Comparison of ENCODE assay signal across 8 cellular contexts in genomic region chr9:34603610-34604231, GRCh38. TPM values are rescaled to one million over a fixed set of nuclear protein-coding genes. Genes with fewer than 3 reads are reported as not detected.
DNase-seq lines count a peak whose midpoint lies in the region; ATAC-seq lines count a peak whose summit lies in the region.

No MANE protein-coding gene starts in this region.

- no peak overlapping the region for H2BK5ac ChIP-seq in mesendoderm (ENCODE audit: low read length)

- no peaks in the 10 kb centered on the region for H3K9me3 Mint-ChIP-seq in activated CD8-positive, alpha-beta T cell treated with anti-CD3 and anti-CD28 coated beads, Interleukin-2, amount 10 ng/mL, durations not matched to agents 7 days and 5 days (ENCODE audit: insufficient read depth)
- H3K9me3 Mint-ChIP-seq in effector memory CD8-positive, alpha-beta T cell: no peaks in the 10 kb centered on the region

- H4K8ac ChIP-seq in mesendoderm (ENCODE audit: low read depth, low read length): no peak overlapping the region

- no peaks in the 10 kb centered on the region for H3K4me1 ChIP-seq in mesendoderm (ENCODE audit: control insufficient read depth, low read depth, low read length)

- H3K18ac ChIP-seq in mesendoderm (ENCODE audit: low read length): no peak overlapping the region

- H3K4ac ChIP-seq in mesendoderm (ENCODE audit: low read depth, low read length): no peak overlapping the region

- H2BK120ac ChIP-seq in mesendoderm (ENCODE audit: low read depth, low read length): no peak overlapping the region

- no peaks in the 10 kb centered on the region for H3K36me3 Mint-ChIP-seq in activated CD8-positive, alpha-beta T cell treated with anti-CD3 and anti-CD28 coated beads, Interleukin-2, amount 10 ng/mL, durations not matched to agents 7 days and 5 days (ENCODE audit: low read depth)
- no peaks in the 10 kb centered on the region for H3K36me3 Mint-ChIP-seq in effector memory CD8-positive, alpha-beta T cell (ENCODE audit: insufficient read depth)

- H3K4me2 ChIP-seq in mesendoderm (ENCODE audit: low read length): no peak overlapping the region

- POLR2A ChIA-PET in activated CD8-positive, alpha-beta T cell treated with anti-CD3 and anti-CD28 coated beads, Interleukin-2, amount 10 ng/mL, durations not matched to agents 7 days and 5 days (lab: Charles Lee): interaction anchor here (0.6 to 1.6 kb wide), 3 partner anchors 9 to 11 kb away, joined by 3 to 5 read pairs (median 3); no protein-coding TSS in a partner anchor

- H3K4me1 Mint-ChIP-seq in activated CD8-positive, alpha-beta T cell treated with anti-CD3 and anti-CD28 coated beads, Interleukin-2, amount 10 ng/mL, durations not matched to agents 7 days and 5 days (ENCODE audit: low read depth): no peaks in the 10 kb centered on the region
- peaks cover 0 to 2% of the 10 kb centered on the region in 2 donors for H3K4me1 Mint-ChIP-seq in effector memory CD8-positive, alpha-beta T cell (ENCODE audit: low read depth in 2 of 2)

- no peak overlapping the region for H2AK5ac ChIP-seq in mesendoderm (ENCODE audit: low read length)

- peak; percentile 48 for ATAC-seq in HG03520 (IDR thresholded peaks at IDR 0.05; ENCODE audit: unreplicated experiment)
- peak; percentile 95 for ATAC-seq in activated CD8-positive, alpha-beta T cell treated with anti-CD3 and anti-CD28 coated beads, Interleukin-2, amount 10 ng/mL, durations not matched to agents 7 days and 5 days
- peak; percentile 98 for ATAC-seq in effector memory CD8-positive, alpha-beta T cell (replicated peaks)

- H3K79me1 ChIP-seq in mesendoderm (ENCODE audit: low read length): no peaks in the 10 kb centered on the region

- WGBS in mesendoderm (ENCODE audit: extremely low coverage, insufficient coverage, low lambda C conversion rate): no CpG with 5 or more reads among the region's 4 CpGs

- no peak overlapping the region for H2BK15ac ChIP-seq in mesendoderm (replicated peaks; ENCODE audit: low read depth)

- peak; percentile 42 for DNase-seq in NK-92 treated with Interleukin-12 subunit alpha and Interleukin-12 subunit beta, amount 100 ng/mL, for 24 hours (lab: John Stamatoyannopoulos, UW)
- DNase-seq in NK-92 (lab: John Stamatoyannopoulos, UW; ENCODE audit: unreplicated experiment) (no peak), NCI-H82 treated with DMSO at 0.1 percent for 48 hours (lab: John Stamatoyannopoulos, UW; ENCODE audit: unreplicated experiment) (peak; percentile 43), mesendoderm (peak; percentile 83)
- peak; percentile 86 for DNase-seq in activated CD8-positive, alpha-beta T cell treated with anti-CD3 and anti-CD28 coated beads, Interleukin-2, amount 10 ng/mL, durations not matched to agents 7 days and 5 days
- DNase-seq in effector memory CD8-positive, alpha-beta T cell: peak; percentile 79 to 83 (median 80)
- DNase-seq in stimulated activated CD8-positive, alpha-beta memory T cell treated with anti-CD3 and anti-CD28 coated beads, Interleukin-4, amount 100 ng/mL, for 1 hour (ENCODE audit: low read depth in 2 of 2, low spot score in 1 of 2): peak; percentile 64 to 67

- no peak overlapping the region for H4K5ac ChIP-seq in mesendoderm (ENCODE audit: low read length)

- H3K27me3 Mint-ChIP-seq in activated CD8-positive, alpha-beta T cell treated with anti-CD3 and anti-CD28 coated beads, Interleukin-2, amount 10 ng/mL, durations not matched to agents 7 days and 5 days (ENCODE audit: low read depth): peaks cover 8% of the 10 kb centered on the region
- H3K27me3 Mint-ChIP-seq in effector memory CD8-positive, alpha-beta T cell: no peaks in the 10 kb centered on the region

- H3K4me3 Mint-ChIP-seq in activated CD8-positive, alpha-beta T cell treated with anti-CD3 and anti-CD28 coated beads, Interleukin-2, amount 10 ng/mL, durations not matched to agents 7 days and 5 days: no peak overlapping the region
- H3K4me3 Mint-ChIP-seq in effector memory CD8-positive, alpha-beta T cell: no peak overlapping the region

- H3K56ac ChIP-seq in mesendoderm (ENCODE audit: low read length): no peak overlapping the region

- H3K27ac Mint-ChIP-seq in activated CD8-positive, alpha-beta T cell treated with anti-CD3 and anti-CD28 coated beads, Interleukin-2, amount 10 ng/mL, durations not matched to agents 7 days and 5 days: no peak overlapping the region
- H3K27ac Mint-ChIP-seq in effector memory CD8-positive, alpha-beta T cell: no peak overlapping the region

- no peak overlapping the region for H3K23ac ChIP-seq in mesendoderm (ENCODE audit: low read length)

- no peak overlapping the region for H3K4me3 ChIP-seq in mesendoderm (ENCODE audit: low read length)

- H3K36me3 ChIP-seq in mesendoderm (ENCODE audit: control insufficient read depth, insufficient read depth, low read length): no peaks in the 10 kb centered on the region

- CTCF ChIA-PET in activated CD8-positive, alpha-beta T cell treated with anti-CD3 and anti-CD28 coated beads, Interleukin-2, amount 10 ng/mL, durations not matched to agents 7 days and 5 days (lab: Charles Lee): interaction anchor here (0.5 to 4.8 kb wide), 35 partner anchors 8 to 270 kb away, joined by 3 to 51 read pairs (median 4); partner anchors contain the start of genes CNTFR, DCTN3, GALT and RPP25L

- no peaks in the 10 kb centered on the region for H3K79me2 ChIP-seq in mesendoderm (ENCODE audit: control insufficient read depth, insufficient read depth, low read length)

- H3K27me3 ChIP-seq in mesendoderm (ENCODE audit: insufficient read depth, low read length, poor library complexity): no peaks in the 10 kb centered on the region

- H3K9ac ChIP-seq in mesendoderm (ENCODE audit: low read length): no peak overlapping the region

- H3K27ac ChIP-seq in mesendoderm (ENCODE audit: low read depth, low read length): no peak overlapping the region

RNA-seq across cellular contexts. Expression of gene RPP25L, which starts 8.2 kb away (rescaled TPM):
- total RNA-seq in activated CD8-positive, alpha-beta T cell treated with anti-CD3 and anti-CD28 coated beads, Interleukin-2, amount 10 ng/mL, durations not matched to agents 7 days and 5 days: 10 to 100 TPM; 23.2 to 26.4 TPM
- polyA plus RNA-seq in mesendoderm (2013, experiment 1 of 2): 19.6 TPM
- polyA plus RNA-seq in mesendoderm (2013, experiment 2 of 2): 19.3 TPM

RNA-seq across cellular contexts. Expression of gene CNTFR, which starts 14.2 kb away (rescaled TPM):
- not detected for total RNA-seq in activated CD8-positive, alpha-beta T cell treated with anti-CD3 and anti-CD28 coated beads, Interleukin-2, amount 10 ng/mL, durations not matched to agents 7 days and 5 days
- polyA plus RNA-seq in mesendoderm (2013, experiment 1 of 2): 4.5 TPM
- polyA plus RNA-seq in mesendoderm (2013, experiment 2 of 2): 4.3 TPM

RNA-seq across cellular contexts. Expression of gene DCTN3, which starts 16.6 kb away (rescaled TPM):
- 100 to 1,000 TPM; 134 to 140 TPM for total RNA-seq in activated CD8-positive, alpha-beta T cell treated with anti-CD3 and anti-CD28 coated beads, Interleukin-2, amount 10 ng/mL, durations not matched to agents 7 days and 5 days
- 27.5 TPM for polyA plus RNA-seq in mesendoderm (2013, experiment 1 of 2)
- polyA plus RNA-seq in mesendoderm (2013, experiment 2 of 2): 26.4 TPM

RNA-seq across cellular contexts. Expression of gene ARID3C, which starts 25.1 kb away (rescaled TPM):
- total RNA-seq in activated CD8-positive, alpha-beta T cell treated with anti-CD3 and anti-CD28 coated beads, Interleukin-2, amount 10 ng/mL, durations not matched to agents 7 days and 5 days: under 1 TPM in 1 of 2 experiments, not detected in 1; 0.34 TPM
- not detected for polyA plus RNA-seq in mesendoderm (2013, experiment 1 of 2)
- polyA plus RNA-seq in mesendoderm (2013, experiment 2 of 2): not detected

RNA-seq across cellular contexts. Expression of gene SIGMAR1, which starts 33.9 kb away (rescaled TPM):
- 10 to 100 TPM; 66.7 to 66.9 TPM for total RNA-seq in activated CD8-positive, alpha-beta T cell treated with anti-CD3 and anti-CD28 coated beads, Interleukin-2, amount 10 ng/mL, durations not matched to agents 7 days and 5 days
- polyA plus RNA-seq in mesendoderm (2013, experiment 1 of 2): 61.1 TPM
- polyA plus RNA-seq in mesendoderm (2013, experiment 2 of 2): 60.8 TPM

Comparison
In these comparisons a context has a peak if more than half of its experiments do, and no peak if none do; other contexts are left out.
1. ATAC-seq: peak in every context shown above with its lines; median percentile 98 in effector memory CD8-positive, alpha-beta T cell; 95 in activated CD8-positive, alpha-beta T cell treated with anti-CD3 and anti-CD28 coated beads, Interleukin-2, amount 10 ng/mL, durations not matched to agents 7 days and 5 days; 48 in HG03520.